In the genomic region with DNA sequence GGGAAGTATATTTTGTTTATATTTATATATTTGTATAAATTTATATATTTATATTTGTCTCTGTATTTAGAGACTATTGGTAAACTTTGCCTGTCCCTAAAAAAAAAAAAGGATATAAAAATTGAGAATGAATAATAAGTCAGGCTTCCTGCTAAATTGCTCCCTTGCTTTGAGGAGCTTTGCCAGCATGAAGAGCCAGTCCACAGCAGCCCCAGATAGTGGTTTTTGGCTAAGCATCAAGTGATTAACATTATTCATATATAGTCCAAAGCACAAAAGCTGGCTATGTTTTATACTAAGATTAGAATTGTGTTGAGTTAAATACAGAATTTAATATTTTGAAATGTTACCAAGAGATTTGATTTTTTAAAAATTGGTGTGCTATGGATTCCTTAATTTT, we compare ENCODE assay signal across 16 cellular contexts.
DNase-seq lines count a peak whose midpoint lies in the region; ATAC-seq and TF ChIP-seq lines count a peak whose summit lies in the region.
"Had no signal": no experiment of that assay in that cellular context is flagged by ENCODE, and none has a peak within 500 bp of the region (broad histone marks: within the 10 kb centered on the region; RNA-seq: fewer than 3 reads in every experiment).

No MANE protein-coding gene starts in this region.

- H3K4me3 ChIP-seq in MG63 (no peak overlapping the region), choroid plexus epithelial cell (ENCODE audit: low read depth, low read length) (no peak overlapping the region), MM.1S (ENCODE audit: low read length) (no peak overlapping the region)
- H3K4me3 ChIP-seq: BLaER1, HAP-1, Peyer's patch had no signal

- no peak for ATAC-seq in HG03039 (IDR thresholded peaks at IDR 0.05; ENCODE audit: unreplicated experiment)
- no peak for ATAC-seq in GM21423 (IDR thresholded peaks at IDR 0.05; ENCODE audit: unreplicated experiment)

- H3K4me2 ChIP-seq in MM.1S (ENCODE audit: low read depth, low read length) = no peak overlapping the region
- H3K4me2 ChIP-seq: BLaER1 had no signal

- no peaks in the 10 kb centered on the region for H3F3A ChIP-seq in MM.1S (ENCODE audit: insufficient read depth, low read length)

- DNase-seq in EH (ENCODE audit: low read depth) = peak; percentile 32
- DNase-seq in MG63 = peak; percentile 58
- DNase-seq in choroid plexus epithelial cell (ENCODE audit: low read depth) = peak; percentile 36
- DNase-seq in myocyte (ENCODE audit: low read depth) = peak; percentile 20
- no peak for DNase-seq in MM.1S
- DNase-seq: ACHN; CD8-positive, alpha-beta memory T cell; NCI-H1048; NCI-H1694; NCI-H774; Peyer's patch; Right ventricle myocardium superior had no signal

- H4K20me1 ChIP-seq in MM.1S (ENCODE audit: insufficient read depth, low read length) = no peaks in the 10 kb centered on the region
- H4K20me1 ChIP-seq: BLaER1 had no signal

- H3K4me1 ChIP-seq in MM.1S (ENCODE audit: low read length) = no peaks in the 10 kb centered on the region
- H3K4me1 ChIP-seq: BLaER1, Peyer's patch had no signal

- H3K36me3 ChIP-seq in MG63 (no peaks in the 10 kb centered on the region), MM.1S (replicated peaks; ENCODE audit: insufficient read depth, low read length) (no peaks in the 10 kb centered on the region)
- H3K36me3 ChIP-seq: BLaER1, HAP-1, Peyer's patch had no signal

- TF ChIP-seq CTCF in choroid plexus epithelial cell (conservative IDR thresholded peaks at IDR 0.05; ENCODE audit: low read depth, low read length) (no peak), MM.1S (IDR thresholded peaks at IDR 0.05; ENCODE audit: low read length) (no peak)

- no peak overlapping the region for H2AFZ ChIP-seq in MM.1S (ENCODE audit: low read length)

- H3K9ac ChIP-seq in MM.1S (ENCODE audit: low read length) = no peak overlapping the region
- H3K9ac ChIP-seq: BLaER1 had no signal

- no peak overlapping the region for H3K27ac ChIP-seq in MM.1S (ENCODE audit: low read length)
- H3K27ac ChIP-seq: BLaER1, Peyer's patch had no signal

- no peaks in the 10 kb centered on the region for H3K79me2 ChIP-seq in MM.1S (ENCODE audit: low read length)

- H3K9me2 ChIP-seq in MM.1S (replicated peaks; ENCODE audit: insufficient read depth, low read length) = no peaks in the 10 kb centered on the region

- no peaks in the 10 kb centered on the region for H3K27me3 ChIP-seq in MG63
- no peaks in the 10 kb centered on the region for H3K27me3 ChIP-seq in MM.1S (replicated peaks; ENCODE audit: insufficient read depth, low read length)
- H3K27me3 ChIP-seq: BLaER1, Peyer's patch had no signal

- H3K9me3 ChIP-seq in MG63 (no peaks in the 10 kb centered on the region), MM.1S (replicated peaks; ENCODE audit: insufficient read depth, low read length) (no peaks in the 10 kb centered on the region)
- H3K9me3 ChIP-seq: BLaER1, HAP-1, Peyer's patch had no signal
